In the genomic region with DNA sequence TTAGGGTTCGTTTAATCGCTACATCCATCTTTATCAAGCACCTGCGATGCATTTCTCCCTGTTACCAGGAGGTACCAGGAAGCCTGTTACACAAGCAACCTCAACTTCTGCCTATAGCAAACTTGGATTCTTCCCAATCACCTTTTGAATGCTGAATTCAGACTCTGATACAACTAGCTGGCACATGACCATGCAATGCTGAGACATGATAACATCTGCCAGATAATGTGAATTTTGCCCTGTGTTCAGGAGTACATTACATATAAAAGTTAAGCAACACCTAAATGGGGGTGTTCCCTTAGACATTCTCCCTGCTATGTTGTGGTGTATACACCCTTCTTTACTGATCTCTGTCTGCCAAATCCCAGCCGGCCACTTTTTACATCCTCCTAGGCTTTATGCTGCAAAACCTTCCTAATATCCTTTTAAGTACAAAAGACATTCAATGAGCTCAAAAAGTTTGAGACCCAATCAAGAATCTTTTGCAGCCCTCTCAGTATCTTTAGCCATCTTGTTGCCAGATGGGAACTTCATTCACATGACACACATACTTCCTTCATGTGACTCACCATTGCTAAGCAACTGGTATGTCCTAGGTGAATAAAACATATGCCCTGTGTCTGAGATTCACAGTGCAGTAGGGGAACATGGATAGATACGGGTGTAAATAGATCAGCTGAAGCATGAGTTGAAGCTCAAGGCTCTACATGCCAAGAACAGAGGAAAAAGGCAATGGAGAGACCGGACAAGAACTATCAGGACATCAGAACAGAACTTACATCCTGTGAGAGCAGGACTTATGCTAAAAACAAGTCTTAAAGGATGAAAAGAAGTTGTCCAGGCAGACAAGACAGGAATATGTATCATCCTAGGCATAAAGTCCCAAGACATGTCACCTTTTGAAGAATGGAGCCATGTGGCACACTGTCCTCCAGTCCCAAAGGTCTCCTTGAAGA, we compare ENCODE assay signal across 9 cellular contexts.
DNase-seq lines count a peak whose midpoint lies in the region; ATAC-seq, FAIRE-seq and TF ChIP-seq lines count a peak whose summit lies in the region.
"Had no signal": no experiment of that assay in that cellular context is flagged by ENCODE, and none has a peak within 500 bp of the region (broad histone marks: within the 10 kb centered on the region; RNA-seq: fewer than 3 reads in every experiment).

No MANE protein-coding gene starts in this region.

- POLR2A ChIA-PET in T-cell (lab: Charles Lee) = interaction anchor here (0.6 kb wide), 3 partner anchors 46 to 100 kb away, joined by 3 to 9 read pairs (median 8); no protein-coding TSS in a partner anchor

- H3K27me3 ChIP-seq in astrocyte (ENCODE audit: insufficient read depth, low read length) = no peaks in the 10 kb centered on the region
- no peaks in the 10 kb centered on the region for H3K27me3 ChIP-seq in keratinocyte (ENCODE audit: control insufficient read depth, extremely low read depth, insufficient read depth, low read length)

- no peaks in the 10 kb centered on the region for H3K9me3 ChIP-seq in astrocyte (ENCODE audit: insufficient read depth, low read depth, low read length)
- H3K9me3 ChIP-seq in keratinocyte (ENCODE audit: control insufficient read depth, low read depth, low read length) = no peaks in the 10 kb centered on the region

- DNase-seq in HT-29 (ENCODE audit: low spot score) (peak; percentile 23), astrocyte (ENCODE audit: low read depth) (peak; percentile 92), keratinocyte (ENCODE audit: low read depth, low spot score) (peak; percentile 95), superior temporal gyrus (ENCODE audit: extremely low spot score) (peak; percentile 75), amniotic stem cell (lab: John Stamatoyannopoulos, UW) (no peak), NCI-H2081 (lab: John Stamatoyannopoulos, UW) (no peak), T-cell (no peak)

- H3K9me1 ChIP-seq in keratinocyte (ENCODE audit: control insufficient read depth, extremely low read depth, insufficient read depth, low read length) = no peaks in the 10 kb centered on the region

- CTCF ChIA-PET in T-cell (lab: Charles Lee) = interaction anchor here (0.6 to 4.5 kb wide), 16 partner anchors 9 to 265 kb away, joined by 3 to 57 read pairs (median 3); no protein-coding TSS in a partner anchor

- H3K36me3 Mint-ChIP-seq in astrocyte (ENCODE audit: low read depth, unreplicated experiment) (no peaks in the 10 kb centered on the region), T-cell (no peaks in the 10 kb centered on the region)

- H3K4me1 ChIP-seq in astrocyte (ENCODE audit: insufficient read depth, low read length) = peaks cover 21% of the 10 kb centered on the region
- H3K4me1 ChIP-seq in keratinocyte (ENCODE audit: control insufficient read depth, extremely low read depth, insufficient read depth, low read length) = peaks cover 29% of the 10 kb centered on the region

- H3K9ac ChIP-seq in astrocyte (ENCODE audit: low read length) = peak overlapping the region; percentile 59
- peak overlapping the region; percentile 61 for H3K9ac ChIP-seq in keratinocyte (ENCODE audit: control insufficient read depth, extremely low read depth, insufficient read depth, low read length)

- H3K27ac ChIP-seq in astrocyte (ENCODE audit: low read depth, low read length) (peak overlapping the region; percentile 88), keratinocyte (ENCODE audit: control insufficient read depth, insufficient read depth, low read length) (peak overlapping the region; percentile 80)

- H3K79me2 ChIP-seq in astrocyte (ENCODE audit: insufficient read depth, low read length) = peaks cover 17% of the 10 kb centered on the region
- H3K79me2 ChIP-seq in keratinocyte (ENCODE audit: control insufficient read depth, insufficient read depth, low read length) = peaks cover 2% of the 10 kb centered on the region

- H2AFZ ChIP-seq in astrocyte (ENCODE audit: low read depth, low read length) (no peak overlapping the region), keratinocyte (ENCODE audit: control insufficient read depth, low read length) (no peak overlapping the region)

- H3K4me1 Mint-ChIP-seq in astrocyte (ENCODE audit: low read depth, unreplicated experiment) (peaks cover 24% of the 10 kb centered on the region), T-cell (peaks cover 22 to 31% (median 24%) of the 10 kb centered on the region in 3 donors)

- H3K36me3 ChIP-seq in astrocyte (ENCODE audit: insufficient read depth, low read length) (no peaks in the 10 kb centered on the region), keratinocyte (ENCODE audit: control insufficient read depth in 2 of 2, extremely low read depth in 1 of 2, insufficient read depth in 2 of 2, low read length in 2 of 2) (no peaks in the 10 kb centered on the region)

- H4K20me1 ChIP-seq in astrocyte (ENCODE audit: insufficient read depth, low read length) (no peaks in the 10 kb centered on the region), keratinocyte (ENCODE audit: control insufficient read depth, extremely low read depth, insufficient read depth, low read length) (no peaks in the 10 kb centered on the region)

- H3K27ac Mint-ChIP-seq in astrocyte (ENCODE audit: unreplicated experiment) (peak overlapping the region; percentile 97), T-cell (no peak overlapping the region)

- H3K4me2 ChIP-seq in astrocyte (ENCODE audit: low read length) (peak overlapping the region; percentile 36), keratinocyte (ENCODE audit: control insufficient read depth, extremely low read depth, insufficient read depth, low read depth, low read length) (peak overlapping the region; percentile 54)

- FAIRE-seq in astrocyte (lab: Jason Lieb, UNC) (peak; percentile 60), keratinocyte (lab: Jason Lieb, UNC) (peak; percentile 81)

- TF ChIP-seq CTCF in astrocyte (IDR thresholded peaks at IDR 0.05; ENCODE audit: insufficient read depth, low read depth, low read length) (no peak), keratinocyte (optimal IDR thresholded peaks at IDR 0.05 in 1 of 3, IDR thresholded peaks at IDR 0.05 in 1 of 3, conservative IDR thresholded peaks at IDR 0.05 in 1 of 3; ENCODE audit: extremely low read depth in 1 of 3, insufficient read depth in 2 of 3, low read length in 3 of 3) (no peak)

- no peaks in the 10 kb centered on the region for H3K27me3 Mint-ChIP-seq in astrocyte (ENCODE audit: low read depth, unreplicated experiment)
- no peaks in the 10 kb centered on the region for H3K27me3 Mint-ChIP-seq in T-cell
- H3K27me3 Mint-ChIP-seq: progenitor cell of endocrine pancreas had no signal

- dilution Hi-C loops in keratinocyte (cut with MboI; ENCODE audit: extremely low pct_ligation_motif_present, low sequenced_read_pairs) = no loop called here

- no peaks in the 10 kb centered on the region for H3K9me3 Mint-ChIP-seq in astrocyte (ENCODE audit: unreplicated experiment)
- no peaks in the 10 kb centered on the region for H3K9me3 Mint-ChIP-seq in T-cell

- peak overlapping the region; percentile 45 for H3K4me3 Mint-ChIP-seq in astrocyte (ENCODE audit: unreplicated experiment)
- peak overlapping the region in 1 of 3 donors; percentile 59 for H3K4me3 Mint-ChIP-seq in T-cell

- no peak overlapping the region for H3K4me3 ChIP-seq in astrocyte (ENCODE audit: insufficient read depth, low read depth, low read length)
- peak overlapping the region in 2 of 3 experiments; percentile 25 to 39 for H3K4me3 ChIP-seq in keratinocyte (ENCODE audit: control insufficient read depth in 2 of 3, extremely low read depth in 1 of 3, insufficient read depth in 2 of 3, low read depth in 1 of 3, low read length in 3 of 3)

- ATAC-seq in GM18909 (IDR thresholded peaks at IDR 0.05; ENCODE audit: poor library complexity, unreplicated experiment) (no peak), T-cell (replicated peaks in 1 of 4) (no peak)

Comparison
In these comparisons a context has a peak if more than half of its experiments do, and no peak if none do; other contexts are left out.
1. DNase-seq: peak in HT-29 (single experiment), astrocyte (single experiment), keratinocyte (single experiment) and superior temporal gyrus (single experiment); none in amniotic stem cell (single experiment), NCI-H2081 (0 of 2) and T-cell (0 of 34).